ENCODE assay signal across 1 cellular context in the genomic region with DNA sequence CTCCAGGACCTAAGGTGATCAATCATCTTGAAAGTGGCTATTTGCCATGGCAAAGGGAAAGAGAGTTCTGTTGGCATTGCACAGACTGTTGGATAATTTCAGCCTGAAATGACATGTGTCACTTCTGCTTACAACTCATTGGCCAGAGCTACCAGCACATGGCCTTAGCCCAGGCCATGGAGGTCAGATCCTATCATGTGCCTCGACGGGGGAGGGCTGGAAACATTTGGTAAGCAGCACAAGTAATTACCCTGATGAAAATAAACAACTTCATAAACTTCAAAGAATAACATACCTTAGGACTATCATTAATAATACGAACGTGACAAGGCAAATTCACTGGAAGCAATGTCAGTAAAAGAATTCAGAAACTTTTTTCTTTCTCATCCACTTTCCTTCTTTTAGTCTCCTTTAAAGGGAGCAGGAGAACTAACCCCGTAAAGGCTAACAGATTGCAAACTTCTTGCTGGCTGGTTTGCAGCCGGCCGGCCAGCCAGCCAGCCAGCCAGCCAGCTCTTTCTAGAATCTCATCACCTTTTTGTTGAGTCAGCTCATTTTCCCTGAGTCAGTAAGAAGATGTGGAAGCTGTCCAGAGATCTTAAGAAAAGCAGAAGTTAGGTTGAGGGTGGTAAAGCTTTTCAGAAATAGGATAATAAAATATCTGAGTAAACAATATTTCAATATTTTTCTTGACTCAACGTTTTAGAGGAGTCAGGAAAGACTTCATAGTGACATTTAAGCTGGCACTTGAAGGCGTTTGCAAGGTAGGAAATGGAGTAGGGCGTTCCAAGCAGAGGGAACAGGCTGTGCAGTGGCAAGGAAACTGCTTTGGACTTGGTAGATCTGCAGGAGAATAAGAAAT.
A peak's percentile ranks its signal among the peaks of the same experiment; 100 is the strongest.
TF ChIP-seq lines count a peak whose summit lies in the region.

No MANE protein-coding gene starts in this region.

TF ChIP-seq in HepG2, 621 proteins besides CTCF, POLR2A, EP300 and RAD21 (continued from another document):
- TF ChIP-seq, protein P1, sequence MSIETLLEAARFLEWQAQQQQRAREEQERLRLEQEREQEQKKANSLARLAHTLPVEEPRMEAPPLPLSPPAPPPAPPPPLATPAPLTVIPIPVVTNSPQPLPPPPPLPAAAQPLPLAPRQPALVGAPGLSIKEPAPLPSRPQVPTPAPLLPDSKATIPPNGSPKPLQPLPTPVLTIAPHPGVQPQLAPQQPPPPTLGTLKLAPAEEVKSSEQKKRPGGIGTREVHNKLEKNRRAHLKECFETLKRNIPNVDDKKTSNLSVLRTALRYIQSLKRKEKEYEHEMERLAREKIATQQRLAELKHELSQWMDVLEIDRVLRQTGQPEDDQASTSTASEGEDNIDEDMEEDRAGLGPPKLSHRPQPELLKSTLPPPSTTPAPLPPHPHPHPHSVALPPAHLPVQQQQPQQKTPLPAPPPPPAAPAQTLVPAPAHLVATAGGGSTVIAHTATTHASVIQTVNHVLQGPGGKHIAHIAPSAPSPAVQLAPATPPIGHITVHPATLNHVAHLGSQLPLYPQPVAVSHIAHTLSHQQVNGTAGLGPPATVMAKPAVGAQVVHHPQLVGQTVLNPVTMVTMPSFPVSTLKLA (IDR thresholded peaks at IDR 0.05), result peak; percentile 69
- TF ChIP-seq MAFF (IDR thresholded peaks at IDR 0.05; ENCODE audit: low read depth, low read length), result peak; percentile 98
- peak; percentile 98 to 99 for TF ChIP-seq MAFK (conservative IDR thresholded peaks at IDR 0.05 in 1 of 2, IDR thresholded peaks at IDR 0.05 in 1 of 2; ENCODE audit: low read length in 2 of 2)
